In genomic region chr10:84540022-84540616, GRCh38 we compare ENCODE assay signal across 8 cellular contexts.
A peak's percentile ranks its signal among the peaks of the same experiment; 100 is the strongest.
DNase-seq lines count a peak whose midpoint lies in the region; ATAC-seq, FAIRE-seq and TF ChIP-seq lines count a peak whose summit lies in the region.

No MANE protein-coding gene starts in this region.

- H3K9me3 ChIP-seq in spleen: no peaks in the 10 kb centered on the region

- TF ChIP-seq POLR2A in lower leg skin (IDR thresholded peaks at IDR 0.05) (no peak), spleen (IDR thresholded peaks at IDR 0.05) (no peak)

- H3K27me3 ChIP-seq in BJ (ENCODE audit: control insufficient read depth, insufficient read depth, low read length): no peaks in the 10 kb centered on the region
- H3K27me3 ChIP-seq in spleen (replicated peaks in 1 of 7): peaks cover 0 to 53% (median 14%) of the 10 kb centered on the region in 7 donors

- H3K27ac ChIP-seq in spleen: no peak overlapping the region

- CTCF ChIA-PET in BJ (lab: Yijun Ruan, JAX): interaction anchor here (0.6 to 8.5 kb wide), 21 partner anchors 11 to 1839 kb away, joined by 3 to 221 read pairs (median 4); partner anchors contain the start of gene CCSER2

- POLR2A ChIA-PET in BJ (lab: Charles Lee): interaction anchor here (0.6 kb wide), 1 partner anchor 270 kb away, joined by 4 read pairs; no protein-coding TSS in a partner anchor

- intact Hi-C loops in lower leg skin (cut with DNase I; ENCODE audit: low total_unique reads) (no loop called here), spleen (cut with DNase I; ENCODE audit: low total_unique reads) (loop anchor here (5.0 kb wide), 1 partner anchor 1837 kb away; no protein-coding TSS in a partner anchor)

- 23 to 31% methylated on average over 6 to 8 of the region's 8 CpGs for WGBS in lower leg skin, 2 donors
- WGBS in spleen, 5 donors: 3 to 44% (median 34%) methylated on average over 5 to 8 of the region's 8 CpGs

- H3K4me1 ChIP-seq in spleen: peaks cover 0 to 18% (median 15%) of the 10 kb centered on the region in 6 donors

- peak; percentile 76 for DNase-seq in BJ (ENCODE audit: low read depth)
- peak; percentile 83 for DNase-seq in RCC 7860 (ENCODE audit: low spot score)
- DNase-seq in fibroblast of the aortic adventitia (ENCODE audit: low read depth): peak; percentile 75
- no peak for DNase-seq in lower leg skin (ENCODE audit: low spot score in 2 of 2)
- no peak for DNase-seq in activated CD4-positive, alpha-beta T cell treated with anti-CD3 and anti-CD28 coated beads, Interleukin-2, amount 50 U/mL, for 4 hours
- DNase-seq in spleen: no peak
- DNase-seq in NCI-H146 treated with DMSO at 0.1 percent for 48 hours (lab: John Stamatoyannopoulos, UW; ENCODE audit: unreplicated experiment): no peak

- FAIRE-seq in RCC 7860 (lab: Jason Lieb, UNC): peak; percentile 56

- TF ChIP-seq CTCF in BJ (IDR thresholded peaks at IDR 0.05; ENCODE audit: insufficient read depth, low read depth, low read length) (no peak), fibroblast of the aortic adventitia (IDR thresholded peaks at IDR 0.05; ENCODE audit: insufficient read depth, low read length) (no peak), lower leg skin (IDR thresholded peaks at IDR 0.05) (no peak), spleen (IDR thresholded peaks at IDR 0.05 in 8 of 11, conservative IDR thresholded peaks at IDR 0.05 in 3 of 11) (no peak)

- peak; percentile 11 for ATAC-seq in GM21786 (IDR thresholded peaks at IDR 0.05; ENCODE audit: unreplicated experiment)

- H3K36me3 ChIP-seq in BJ (ENCODE audit: control insufficient read depth, insufficient read depth, low read length) (no peaks in the 10 kb centered on the region), spleen (no peaks in the 10 kb centered on the region)

- peak overlapping the region; percentile 49 for H3K4me3 ChIP-seq in BJ (ENCODE audit: low read depth, low read length)
- H3K4me3 ChIP-seq in fibroblast of the aortic adventitia (ENCODE audit: low read depth, low read length): no peak overlapping the region
- H3K4me3 ChIP-seq in lower leg skin (ENCODE audit: low read depth, poor library complexity, severe bottlenecking): no peak overlapping the region
- peak overlapping the region in 3 of 8 donors; percentile 36 to 66 (median 45) for H3K4me3 ChIP-seq in spleen

Comparison
In these comparisons a context has a peak if more than half of its experiments do, and no peak if none do; other contexts are left out.
1. DNase-seq: peak in BJ (single experiment), RCC 7860 (single experiment) and fibroblast of the aortic adventitia (single experiment); none in lower leg skin (0 of 2), activated CD4-positive, alpha-beta T cell treated with anti-CD3 and anti-CD28 coated beads, Interleukin-2, amount 50 U/mL, for 4 hours (0 of 2), spleen (single experiment) and NCI-H146 treated with DMSO at 0.1 percent for 48 hours (single experiment).